8 cellular contexts compared by ENCODE assay signal in genomic region chr14:79279645-79280399, GRCh38.
DNase-seq lines count a peak whose midpoint lies in the region; ATAC-seq and TF ChIP-seq lines count a peak whose summit lies in the region.

No MANE protein-coding gene starts in this region.

- TF ChIP-seq EP300 in gastroesophageal sphincter (IDR thresholded peaks at IDR 0.05) = no peak

- ATAC-seq in gastroesophageal sphincter (no peak), HG03196 (IDR thresholded peaks at IDR 0.05; ENCODE audit: unreplicated experiment) (no peak)

- H3K27ac Mint-ChIP-seq in Calu3 (ENCODE audit: unreplicated experiment) = no peak overlapping the region

- H3K27me3 ChIP-seq in NT2/D1 (ENCODE audit: insufficient read depth, insufficient read length) (peaks cover 34% of the 10 kb centered on the region), gastroesophageal sphincter (no peaks in the 10 kb centered on the region)

- WGBS in gastroesophageal sphincter (ENCODE audit: low coverage in 1 of 2), 2 donors = 0 to 2% methylated on average over 15 to 19 of the region's 34 CpGs

- H3K9ac ChIP-seq in NT2/D1 (ENCODE audit: insufficient read length, low read depth) = peak overlapping the region; percentile 70

- no peaks in the 10 kb centered on the region for H3K36me3 Mint-ChIP-seq in Calu3 (ENCODE audit: insufficient read depth, unreplicated experiment)

- H3K9me3 ChIP-seq in NT2/D1 (ENCODE audit: insufficient read depth, low read length) (no peaks in the 10 kb centered on the region), gastroesophageal sphincter (no peaks in the 10 kb centered on the region)

- no peak for TF ChIP-seq POLR2A in gastroesophageal sphincter (IDR thresholded peaks at IDR 0.05)

- in situ Hi-C loops in GM13976 (cut with MboI; ENCODE audit: low sequenced_read_pairs, unreplicated experiment) = no loop called here

- intact Hi-C loops in posterior vena cava (cut with DNase I) (no loop called here), Calu3 (cut with micrococcal nuclease; ENCODE audit: unreplicated experiment) (no loop called here)

- no peaks in the 10 kb centered on the region for H3K4me1 Mint-ChIP-seq in Calu3 (ENCODE audit: low read depth, unreplicated experiment)

- H3K27ac ChIP-seq in gastroesophageal sphincter = peak overlapping the region; percentile 7 to 77 (median 74)

- H3K4me3 ChIP-seq in NT2/D1 (ENCODE audit: insufficient read length, low read depth) = peak overlapping the region; percentile 60
- H3K4me3 ChIP-seq in gastroesophageal sphincter = peak overlapping the region; percentile 60 to 70

- H3K4me3 Mint-ChIP-seq in Calu3 (ENCODE audit: low read depth, unreplicated experiment) = no peak overlapping the region

- peaks cover 19% of the 10 kb centered on the region for H3K27me3 Mint-ChIP-seq in Calu3 (ENCODE audit: unreplicated experiment)

- H3K36me3 ChIP-seq in NT2/D1 (ENCODE audit: insufficient read depth, insufficient read length, low read length) (no peaks in the 10 kb centered on the region), gastroesophageal sphincter (no peaks in the 10 kb centered on the region)

- peaks cover 3% of the 10 kb centered on the region for H3K4me1 ChIP-seq in NT2/D1 (ENCODE audit: insufficient read depth, insufficient read length)
- H3K4me1 ChIP-seq in gastroesophageal sphincter = peaks cover 0 to 29% (median 9%) of the 10 kb centered on the region in 3 donors

- TF ChIP-seq CTCF in gastroesophageal sphincter (IDR thresholded peaks at IDR 0.05) = no peak
- no peak for TF ChIP-seq CTCF in GM13976 (IDR thresholded peaks at IDR 0.05; ENCODE audit: borderline replicate concordance, control extremely low read depth, extremely low read depth, insufficient read depth, missing control alignments)
- TF ChIP-seq CTCF in Calu3 (IDR thresholded peaks at IDR 0.05; ENCODE audit: unreplicated experiment) = no peak

- peaks cover 3% of the 10 kb centered on the region for H3K9me3 Mint-ChIP-seq in Calu3 (ENCODE audit: low read depth, unreplicated experiment)

- CTCF ChIA-PET in Calu3 (lab: Charles Lee) = no interaction called here

- no TSS peak for BruUV-seq in Calu3 (replicated peaks; lab: Mats Ljungman, UMichigan)

- DNase-seq in DMS79 (lab: John Stamatoyannopoulos, UW) = peak; percentile 49
- no peak for DNase-seq in NT2/D1 (ENCODE audit: low read depth, low spot score)
- peak; percentile 75 for DNase-seq in posterior vena cava (ENCODE audit: low spot score)
- no peak for DNase-seq in stimulated activated CD8-positive, alpha-beta memory T cell treated with anti-CD3 and anti-CD28 coated beads, Interleukin-4, amount 100 ng/mL, for 48 hours
- no peak for DNase-seq in GM13976 (ENCODE audit: low spot score)
- no peak for DNase-seq in Calu3

Comparison
In these comparisons a context has a peak if more than half of its experiments do, and no peak if none do; other contexts are left out.
1. DNase-seq: peak in DMS79 (single experiment) and posterior vena cava (single experiment); none in NT2/D1 (single experiment), stimulated activated CD8-positive, alpha-beta memory T cell treated with anti-CD3 and anti-CD28 coated beads, Interleukin-4, amount 100 ng/mL, for 48 hours (single experiment), GM13976 (single experiment) and Calu3 (single experiment).